1 cellular context compared by ENCODE assay signal in genomic region chr1:81498370-81499184, GRCh38.
TF ChIP-seq lines count a peak whose summit lies in the region.

No MANE protein-coding gene starts in this region.

TF ChIP-seq in GM23338, 12 proteins besides CTCF, POLR2A, EP300 and RAD21 (continued from another document):
- no peak for TF ChIP-seq ETS1 (IDR thresholded peaks at IDR 0.05)
- no peak for TF ChIP-seq JUNB (IDR thresholded peaks at IDR 0.05; ENCODE audit: unreplicated experiment)
- no peak for TF ChIP-seq POLR2AphosphoS5 (IDR thresholded peaks at IDR 0.05; ENCODE audit: low read depth)
TF ChIP-seq in GM23338: peak in this region for 0.
